Comparison of ENCODE assay signal across 25 cellular contexts in genomic region chr13:76017861-76018556, GRCh38.
A peak's percentile ranks its signal among the peaks of the same experiment; 100 is the strongest.
DNase-seq lines count a peak whose midpoint lies in the region; ATAC-seq and TF ChIP-seq lines count a peak whose summit lies in the region.
"Had no signal": no experiment of that assay in that cellular context is flagged by ENCODE, and none has a peak within 500 bp of the region (broad histone marks: within the 10 kb centered on the region; RNA-seq: fewer than 3 reads in every experiment).

No MANE protein-coding gene starts in this region.

- no peaks in the 10 kb centered on the region for H3K9me2 ChIP-seq in Karpas-422 (replicated peaks; ENCODE audit: insufficient read depth, low read length)

- H3K4me3 Mint-ChIP-seq in Caco-2 (ENCODE audit: unreplicated experiment) = no peak overlapping the region
- no peak overlapping the region for H3K4me3 Mint-ChIP-seq in activated CD8-positive, alpha-beta memory T cell treated with anti-CD3 and anti-CD28 coated beads, Interleukin-2, amount 10 ng/mL, durations not matched to agents 7 days and 5 days
- H3K4me3 Mint-ChIP-seq: CD14-positive monocyte; CD4-positive, alpha-beta memory T cell; CD4-positive, CD25-positive, alpha-beta regulatory T cell; CD8-positive, alpha-beta memory T cell had no signal

- no peaks in the 10 kb centered on the region for H3K36me3 ChIP-seq in Caco-2 (ENCODE audit: control insufficient read depth, insufficient read depth, low read length)
- H3K36me3 ChIP-seq in Karpas-422 (ENCODE audit: insufficient read depth, low read length) = no peaks in the 10 kb centered on the region
- no peaks in the 10 kb centered on the region for H3K36me3 ChIP-seq in OCI-LY3 (replicated peaks; ENCODE audit: low read depth, low read length)
- H3K36me3 ChIP-seq: BE2C, BLaER1 had no signal

- H3K79me2 ChIP-seq in Karpas-422 (ENCODE audit: low read length) = no peaks in the 10 kb centered on the region
- no peaks in the 10 kb centered on the region for H3K79me2 ChIP-seq in OCI-LY3 (ENCODE audit: low read length)

- H3K27me3 ChIP-seq in Caco-2 (replicated peaks; ENCODE audit: control insufficient read depth, insufficient read depth, low read length) = no peaks in the 10 kb centered on the region
- H3K27me3 ChIP-seq in Karpas-422 (ENCODE audit: low read length) = no peaks in the 10 kb centered on the region
- peaks cover 8% of the 10 kb centered on the region; the same call in 1 of the 2 replicates for H3K27me3 ChIP-seq in OCI-LY3 (ENCODE audit: low read depth, low read length)
- H3K27me3 ChIP-seq: BE2C, BLaER1 had no signal

- BruUV-seq in Caco-2 (replicated peaks; lab: Mats Ljungman, UMichigan) = no TSS peak

- peaks cover 40% of the 10 kb centered on the region for H3K4me1 Mint-ChIP-seq in Caco-2 (ENCODE audit: low read depth, unreplicated experiment)
- H3K4me1 Mint-ChIP-seq in activated CD8-positive, alpha-beta memory T cell treated with anti-CD3 and anti-CD28 coated beads, Interleukin-2, amount 10 ng/mL, durations not matched to agents 7 days and 5 days = no peaks in the 10 kb centered on the region
- H3K4me1 Mint-ChIP-seq: CD4-positive, CD25-positive, alpha-beta regulatory T cell had no signal

- no peak for ATAC-seq in activated CD8-positive, alpha-beta memory T cell treated with anti-CD3 and anti-CD28 coated beads, Interleukin-2, amount 10 ng/mL, durations not matched to agents 7 days and 5 days
- ATAC-seq: GM12878 had no signal

- POLR2A ChIA-PET in Caco-2 (lab: Charles Lee) = no interaction called here

- H3K9me3 ChIP-seq in Caco-2 = no peaks in the 10 kb centered on the region; the same call in 1 of the 2 replicates
- H3K9me3 ChIP-seq in Karpas-422 (ENCODE audit: low read length) = no peaks in the 10 kb centered on the region
- no peaks in the 10 kb centered on the region for H3K9me3 ChIP-seq in OCI-LY3 (ENCODE audit: insufficient read depth, low read length)
- H3K9me3 ChIP-seq: BE2C, BLaER1 had no signal

- H3K4me3 ChIP-seq in Caco-2 (ENCODE audit: low read depth, low read length) (no peak overlapping the region), Karpas-422 (ENCODE audit: low read length) (no peak overlapping the region), OCI-LY3 (ENCODE audit: low read length) (no peak overlapping the region)
- H3K4me3 ChIP-seq: BLaER1, GM12878 had no signal

- CTCF ChIA-PET in Caco-2 (lab: Charles Lee) = no interaction called here
- CTCF ChIA-PET in activated CD8-positive, alpha-beta memory T cell treated with anti-CD3 and anti-CD28 coated beads, Interleukin-2, amount 10 ng/mL, durations not matched to agents 7 days and 5 days (lab: Charles Lee) = interaction anchor here (1.2 to 1.5 kb wide), 2 partner anchors 12 to 142 kb away, joined by 4 to 6 read pairs; no protein-coding TSS in a partner anchor

- peaks cover 12% of the 10 kb centered on the region for H3K36me3 Mint-ChIP-seq in Caco-2 (ENCODE audit: insufficient read depth, unreplicated experiment)
- H3K36me3 Mint-ChIP-seq in activated CD8-positive, alpha-beta memory T cell treated with anti-CD3 and anti-CD28 coated beads, Interleukin-2, amount 10 ng/mL, durations not matched to agents 7 days and 5 days = no peaks in the 10 kb centered on the region
- H3K36me3 Mint-ChIP-seq: CD14-positive monocyte; CD4-positive, alpha-beta memory T cell; CD4-positive, CD25-positive, alpha-beta regulatory T cell; CD8-positive, alpha-beta memory T cell had no signal

- H3K9ac ChIP-seq in Karpas-422 (ENCODE audit: low read length) (no peak overlapping the region), OCI-LY3 (ENCODE audit: low read length) (no peak overlapping the region)
- H3K9ac ChIP-seq: BLaER1 had no signal

- peak overlapping the region; percentile 14 for H3K27ac Mint-ChIP-seq in Caco-2 (ENCODE audit: unreplicated experiment)
- H3K27ac Mint-ChIP-seq in activated CD8-positive, alpha-beta memory T cell treated with anti-CD3 and anti-CD28 coated beads, Interleukin-2, amount 10 ng/mL, durations not matched to agents 7 days and 5 days = no peak overlapping the region
- H3K27ac Mint-ChIP-seq: CD14-positive monocyte; CD4-positive, alpha-beta memory T cell; CD4-positive, CD25-positive, alpha-beta regulatory T cell; CD8-positive, alpha-beta memory T cell had no signal

- H3K9me3 Mint-ChIP-seq in Caco-2 (ENCODE audit: unreplicated experiment) = peaks cover 44% of the 10 kb centered on the region
- no peaks in the 10 kb centered on the region for H3K9me3 Mint-ChIP-seq in activated CD8-positive, alpha-beta memory T cell treated with anti-CD3 and anti-CD28 coated beads, Interleukin-2, amount 10 ng/mL, durations not matched to agents 7 days and 5 days (ENCODE audit: low read depth)
- H3K9me3 Mint-ChIP-seq: CD4-positive, alpha-beta memory T cell; CD4-positive, CD25-positive, alpha-beta regulatory T cell; CD8-positive, alpha-beta memory T cell had no signal

- H3K27ac ChIP-seq in Karpas-422 (ENCODE audit: low read length) (no peak overlapping the region), OCI-LY3 (ENCODE audit: low read length) (no peak overlapping the region)
- H3K27ac ChIP-seq: BLaER1 had no signal

- H4K20me1 ChIP-seq in Karpas-422 (ENCODE audit: insufficient read depth, low read depth, low read length) (no peaks in the 10 kb centered on the region), OCI-LY3 (ENCODE audit: insufficient read depth, low read length) (no peaks in the 10 kb centered on the region)
- H4K20me1 ChIP-seq: BLaER1 had no signal

- intact Hi-C loops in Caco-2 (cut with micrococcal nuclease; ENCODE audit: unreplicated experiment) = loop anchor here (1.0 kb wide), 1 partner anchor 142 kb away; no protein-coding TSS in a partner anchor

- H3K4me2 ChIP-seq in Karpas-422 (ENCODE audit: low read depth, low read length, poor library complexity, severe bottlenecking) = no peak overlapping the region
- H3K4me2 ChIP-seq in OCI-LY3 (ENCODE audit: low read length) = no peak overlapping the region
- H3K4me2 ChIP-seq: BLaER1 had no signal

- TF ChIP-seq CTCF in Caco-2 (IDR thresholded peaks at IDR 0.05; ENCODE audit: insufficient read depth in 1 of 2, low read depth in 1 of 2, low read length in 1 of 2, severe bottlenecking in 1 of 2, unreplicated experiment in 1 of 2) (no peak), OCI-LY3 (IDR thresholded peaks at IDR 0.05; ENCODE audit: low read depth, low read length) (no peak)

- no peaks in the 10 kb centered on the region for H3K27me3 Mint-ChIP-seq in Caco-2 (ENCODE audit: insufficient read depth, unreplicated experiment)
- H3K27me3 Mint-ChIP-seq in activated CD8-positive, alpha-beta memory T cell treated with anti-CD3 and anti-CD28 coated beads, Interleukin-2, amount 10 ng/mL, durations not matched to agents 7 days and 5 days = no peaks in the 10 kb centered on the region
- H3K27me3 Mint-ChIP-seq: CD4-positive, CD25-positive, alpha-beta regulatory T cell; CD8-positive, alpha-beta memory T cell had no signal

- H2AFZ ChIP-seq in Karpas-422 (ENCODE audit: low read length) (no peak overlapping the region), OCI-LY3 (ENCODE audit: low read depth, low read length) (0 out of 2 replicates have a peak overlapping the region, but pooled peaks have one; percentile 6)

- H3K4me1 ChIP-seq in Caco-2 = peaks cover 67% of the 10 kb centered on the region
- no peaks in the 10 kb centered on the region for H3K4me1 ChIP-seq in Karpas-422 (ENCODE audit: low read length)
- peaks cover 5% of the 10 kb centered on the region; the same call in 1 of the 2 replicates for H3K4me1 ChIP-seq in OCI-LY3 (ENCODE audit: low read length)
- H3K4me1 ChIP-seq: BE2C, BLaER1 had no signal

- no peak for DNase-seq in Caco-2
- peak; percentile 29 for DNase-seq in Karpas-422
- DNase-seq in D341Med (ENCODE audit: low spot score) = no peak
- no peak for DNase-seq in OCI-M2 (lab: John Stamatoyannopoulos, UW; ENCODE audit: unreplicated experiment)
- DNase-seq in activated CD8-positive, alpha-beta memory T cell treated with anti-CD3 and anti-CD28 coated beads, Interleukin-2, amount 10 ng/mL, durations not matched to agents 7 days and 5 days = no peak
- DNase-seq: 8988T; ACHN; BE2C; C1 segment of cervical spinal cord; Calu3; CD4-positive, alpha-beta memory T cell; CD4-positive, CD25-positive, alpha-beta regulatory T cell; CD8-positive, alpha-beta memory T cell; COR-L47; DMS 273 treated with DMSO at 0.1 percent for 48 hours; DMS153; DMS53; DMS79; DND-41; EL; GDM1 had no signal
